ENCODE assay signal across 8 cellular contexts in the genomic region with DNA sequence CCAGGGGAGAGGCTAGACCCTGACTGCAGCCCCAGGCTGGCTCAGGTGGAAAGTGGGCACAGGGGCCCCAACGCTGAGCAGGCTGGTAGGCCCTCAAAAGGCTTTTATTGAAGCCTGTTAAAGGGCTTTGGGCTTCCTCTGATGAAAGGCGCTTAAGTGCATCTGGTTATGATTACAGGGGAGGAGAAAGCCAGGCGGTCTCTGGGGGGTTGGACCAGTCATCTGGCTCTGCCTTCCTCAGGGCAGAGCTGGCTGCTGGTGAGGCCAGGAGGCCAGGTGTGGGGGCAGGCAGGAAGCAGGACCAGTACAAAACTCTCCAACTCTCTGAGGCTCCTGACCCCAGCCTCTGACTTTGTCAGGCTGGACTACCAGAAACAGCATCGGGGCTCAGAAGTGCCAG.
DNase-seq lines count a peak whose midpoint lies in the region; ATAC-seq and TF ChIP-seq lines count a peak whose summit lies in the region.

No MANE protein-coding gene starts in this region.

- DNase-seq in T-helper 1 cell (no peak), NCI-H2227 (lab: John Stamatoyannopoulos, UW; ENCODE audit: unreplicated experiment) (peak; percentile 70), astrocyte of the spinal cord (ENCODE audit: low read depth, low spot score) (peak; percentile 37), progenitor cell of endocrine pancreas (ENCODE audit: low spot score, unreplicated experiment) (no peak), right atrium auricular region (ENCODE audit: low spot score) (no peak), middle frontal gyrus (ENCODE audit: extremely low spot score, low spot score) (no peak)

- in situ Hi-C loops in astrocyte of the spinal cord (cut with HindIII; ENCODE audit: low sequenced_read_pairs): no loop called here

- H3K36me3 ChIP-seq in right atrium auricular region: no peaks in the 10 kb centered on the region

- H3K27ac ChIP-seq in right atrium auricular region: no peak overlapping the region

- peaks cover 0 to 44% of the 10 kb centered on the region in 2 donors for H3K4me1 ChIP-seq in right atrium auricular region

- H3K27ac Mint-ChIP-seq in T-helper 1 cell treated with Interleukin-12 subunit alpha and Interleukin-12 subunit beta and Interleukin-4 antibody, amounts not matched to agents 30 μg/mL and 1 μg/mL, for 36 hours: peak overlapping the region; percentile 87
- peak overlapping the region; percentile 16 for H3K27ac Mint-ChIP-seq in progenitor cell of endocrine pancreas

- H3K9me3 ChIP-seq in right atrium auricular region: no peaks in the 10 kb centered on the region

- peak overlapping the region; percentile 17 for H3K4me3 Mint-ChIP-seq in T-helper 1 cell treated with Interleukin-12 subunit alpha and Interleukin-12 subunit beta and Interleukin-4 antibody, amounts not matched to agents 30 μg/mL and 1 μg/mL, for 36 hours
- peak overlapping the region; percentile 6 for H3K4me3 Mint-ChIP-seq in progenitor cell of endocrine pancreas (ENCODE audit: low read depth)

- H3K9me3 Mint-ChIP-seq in T-helper 1 cell treated with Interleukin-12 subunit alpha and Interleukin-12 subunit beta and Interleukin-4 antibody, amounts not matched to agents 30 μg/mL and 1 μg/mL, for 36 hours: no peaks in the 10 kb centered on the region
- peaks cover 7% of the 10 kb centered on the region for H3K9me3 Mint-ChIP-seq in progenitor cell of endocrine pancreas (ENCODE audit: low read depth)

- H3K4me1 Mint-ChIP-seq in T-helper 1 cell treated with Interleukin-12 subunit alpha and Interleukin-12 subunit beta and Interleukin-4 antibody, amounts not matched to agents 30 μg/mL and 1 μg/mL, for 36 hours (ENCODE audit: low read depth): peaks cover 26% of the 10 kb centered on the region
- H3K4me1 Mint-ChIP-seq in progenitor cell of endocrine pancreas (ENCODE audit: low read depth): peaks cover 17% of the 10 kb centered on the region

- H3K27me3 ChIP-seq in right atrium auricular region: peaks cover 0 to 3% of the 10 kb centered on the region in 2 donors

- TF ChIP-seq CTCF in astrocyte of the spinal cord (IDR thresholded peaks at IDR 0.05; ENCODE audit: low read depth, low read length) (no peak), progenitor cell of endocrine pancreas (IDR thresholded peaks at IDR 0.05; ENCODE audit: unreplicated experiment) (no peak), right atrium auricular region (IDR thresholded peaks at IDR 0.05) (no peak)

- H3K27me3 Mint-ChIP-seq in T-helper 1 cell treated with Interleukin-12 subunit alpha and Interleukin-12 subunit beta and Interleukin-4 antibody, amounts not matched to agents 30 μg/mL and 1 μg/mL, for 36 hours (ENCODE audit: low read depth): no peaks in the 10 kb centered on the region
- H3K27me3 Mint-ChIP-seq in progenitor cell of endocrine pancreas: peaks cover 39% of the 10 kb centered on the region

- no peak overlapping the region for H3K4me3 ChIP-seq in astrocyte of the spinal cord (ENCODE audit: low read depth, low read length)
- H3K4me3 ChIP-seq in right atrium auricular region: peak overlapping the region in 1 of 2 donors; percentile 45

- H3K36me3 Mint-ChIP-seq in T-helper 1 cell treated with Interleukin-12 subunit alpha and Interleukin-12 subunit beta and Interleukin-4 antibody, amounts not matched to agents 30 μg/mL and 1 μg/mL, for 36 hours (ENCODE audit: low read depth): no peaks in the 10 kb centered on the region
- peaks cover 2% of the 10 kb centered on the region for H3K36me3 Mint-ChIP-seq in progenitor cell of endocrine pancreas (ENCODE audit: insufficient read depth)

- ATAC-seq in HG03196 (IDR thresholded peaks at IDR 0.05; ENCODE audit: unreplicated experiment): no peak

Comparison
In these comparisons a context has a peak if more than half of its experiments do, and no peak if none do; other contexts are left out.
1. DNase-seq: peak in NCI-H2227 (single experiment) and astrocyte of the spinal cord (single experiment); none in T-helper 1 cell (0 of 5), progenitor cell of endocrine pancreas (single experiment), right atrium auricular region (single experiment) and middle frontal gyrus (single experiment).